Comparison of ENCODE assay signal across 8 cellular contexts in genomic region chr5:138337685-138338410, GRCh38. TPM values are rescaled to one million over a fixed set of nuclear protein-coding genes. Genes with fewer than 3 reads are reported as not detected.
DNase-seq lines count a peak whose midpoint lies in the region; ATAC-seq and TF ChIP-seq lines count a peak whose summit lies in the region.

TSS of gene FAM53C (plus strand) at chr5:138338266. CDS start at chr5:138341336, 3,070 bp downstream.

- peak; percentile 83 for ATAC-seq in GM19025 (IDR thresholded peaks at IDR 0.05; ENCODE audit: low read depth, unreplicated experiment)
- ATAC-seq in HG03280 (IDR thresholded peaks at IDR 0.05; ENCODE audit: unreplicated experiment): peak; percentile 84

- H3K4me3 ChIP-seq in AG10803 (ENCODE audit: low read length): peak within 1 kb of the TSS; percentile 95

- TF ChIP-seq CTCF in AG10803 (conservative IDR thresholded peaks at IDR 0.05; ENCODE audit: low read length): no peak

- DNase-seq in AG10803 (ENCODE audit: low read depth): peak; percentile 90
- peak; percentile 91 for DNase-seq in NCI-H460 (ENCODE audit: extremely low read depth, low read depth)
- peak; percentile 84 to 85 for DNase-seq in activated CD4-positive, alpha-beta T cell treated with anti-CD3 and anti-CD28 coated beads for 24 hours (ENCODE audit: low read depth in 2 of 2)
- DNase-seq in cerebellum (ENCODE audit: low spot score): peak; percentile 92
- peak; percentile 81 for DNase-seq in kidney glomerular epithelial cell (lab: John Stamatoyannopoulos, UW)
- peak; percentile 86 to 89 for DNase-seq in stimulated activated CD4-positive, alpha-beta T cell treated with anti-CD3 and anti-CD28 coated beads, Interleukin-15, amount 100 ng/mL, for 48 hours (ENCODE audit: low read depth in 2 of 2)

RNA-seq across cellular contexts. Expression of gene FAM53C, which starts in this region (rescaled TPM):
- 18.4 and 18.6 TPM in 2 replicates for total RNA-seq in NCI-H460 (2014; rRNA removed; shearing (Covaris generic))
- polyA plus RNA-seq in NCI-H460 (2014; cell fraction: nucleus; rRNA removed): 31.6 and 34.8 TPM in 2 replicates
- 27.4 TPM for total RNA-seq in cerebellum

Comparison
In these comparisons a context has a peak if more than half of its experiments do, and no peak if none do; other contexts are left out.
1. Peak in every context shown above with its lines: DNase-seq, ATAC-seq and H3K4me3 ChIP-seq.